14 cellular contexts compared by ENCODE assay signal in the genomic region with DNA sequence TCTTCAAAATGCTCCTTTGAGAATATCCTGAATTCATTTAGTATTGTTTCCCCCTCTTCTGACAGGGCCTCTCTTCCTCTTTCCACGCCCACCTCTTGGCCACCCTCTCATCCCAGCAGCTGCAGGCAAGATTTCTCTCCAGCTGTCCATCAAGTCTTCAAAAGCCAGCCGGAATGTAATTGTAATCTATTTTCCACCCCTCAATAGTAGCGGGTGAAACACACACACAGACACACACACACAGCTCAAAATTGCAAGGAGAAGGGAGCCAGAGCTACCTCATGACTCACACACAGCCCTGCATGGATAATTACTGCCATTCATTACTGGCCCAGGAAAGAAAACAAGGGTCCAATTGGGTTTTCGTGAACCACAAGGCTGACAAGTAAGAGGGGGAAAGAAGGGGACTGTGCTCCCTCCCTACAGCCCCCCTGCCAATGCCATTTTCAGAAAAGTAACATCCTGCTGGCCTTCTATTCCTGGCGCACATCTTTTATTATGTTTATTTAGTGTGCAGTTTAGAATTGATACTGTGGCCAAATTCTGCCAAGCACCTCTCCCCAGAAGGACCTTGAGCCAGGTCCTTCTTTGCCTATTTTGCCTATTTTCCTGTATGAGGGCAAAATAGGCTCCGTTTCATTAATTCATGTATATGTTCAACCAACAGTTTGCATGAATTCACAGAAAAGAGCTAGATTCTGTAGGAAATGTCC.
DNase-seq lines count a peak whose midpoint lies in the region; ATAC-seq and TF ChIP-seq lines count a peak whose summit lies in the region.
"Had no signal": no experiment of that assay in that cellular context is flagged by ENCODE, and none has a peak within 500 bp of the region (broad histone marks: within the 10 kb centered on the region; RNA-seq: fewer than 3 reads in every experiment).

No MANE protein-coding gene starts in this region.

- ATAC-seq in HG03175 (IDR thresholded peaks at IDR 0.05; ENCODE audit: unreplicated experiment) = no peak
- no peak for ATAC-seq in right lobe of liver
- ATAC-seq: heart right ventricle, sciatic nerve had no signal

- no peak for TF ChIP-seq CTCF in astrocyte of the spinal cord (IDR thresholded peaks at IDR 0.05; ENCODE audit: low read depth, low read length)
- no peak for TF ChIP-seq CTCF in neural cell (IDR thresholded peaks at IDR 0.05; ENCODE audit: poor library complexity, severe bottlenecking)
- TF ChIP-seq CTCF in lower leg skin (IDR thresholded peaks at IDR 0.05) = no peak
- TF ChIP-seq CTCF in right lobe of liver (IDR thresholded peaks at IDR 0.05) = no peak

- no peak for TF ChIP-seq RAD21 in neural cell (conservative IDR thresholded peaks at IDR 0.05)

- DNase-seq in EH (ENCODE audit: low read depth) (peak; percentile 6), NCI-H2081 treated with DMSO at 0.1 percent for 48 hours (lab: John Stamatoyannopoulos, UW) (peak; percentile 36), astrocyte of the spinal cord (ENCODE audit: low read depth, low spot score) (peak; percentile 32), lower leg skin (ENCODE audit: low spot score in 2 of 2) (no peak), DMS79 (lab: John Stamatoyannopoulos, UW) (no peak), right lobe of liver (no peak)
- DNase-seq: activated naive CD4-positive, alpha-beta T cell treated with anti-CD3 and anti-CD28 coated beads, Interleukin-2, amount 10 ng/mL, durations not matched to agents 7 days and 5 days; CD4-positive, CD25-positive, alpha-beta regulatory T cell; heart right ventricle; NCI-H226 had no signal

- no peaks in the 10 kb centered on the region for H3K9me2 ChIP-seq in neural cell (ENCODE audit: insufficient read depth, low read length)

- TF ChIP-seq POLR2A in lower leg skin (IDR thresholded peaks at IDR 0.05) (no peak), right lobe of liver (IDR thresholded peaks at IDR 0.05) (no peak)

- H3K27ac ChIP-seq in neural cell (ENCODE audit: low read length) (peak overlapping the region; percentile 79), right lobe of liver (no peak overlapping the region)
- H3K27ac ChIP-seq: heart right ventricle, SK-N-MC had no signal

- no peak overlapping the region for H3K4me3 ChIP-seq in astrocyte of the spinal cord (ENCODE audit: low read depth, low read length)
- H3K4me3 ChIP-seq in neural cell (ENCODE audit: low read length) = peak overlapping the region; percentile 16
- H3K4me3 ChIP-seq in lower leg skin (ENCODE audit: low read depth, poor library complexity, severe bottlenecking) = no peak overlapping the region
- no peak overlapping the region for H3K4me3 ChIP-seq in right lobe of liver
- H3K4me3 ChIP-seq: heart right ventricle, SK-N-MC had no signal

- peaks cover 0 to 8% (median 0%) of the 10 kb centered on the region in 4 donors for H3K4me1 ChIP-seq in right lobe of liver
- H3K4me1 ChIP-seq: heart right ventricle had no signal

- H3K36me3 ChIP-seq in neural cell (ENCODE audit: insufficient read depth, low read length) (no peaks in the 10 kb centered on the region), right lobe of liver (no peaks in the 10 kb centered on the region)
- H3K36me3 ChIP-seq: heart right ventricle had no signal

- no peaks in the 10 kb centered on the region for H3K9me3 ChIP-seq in neural cell (ENCODE audit: low read length)
- no peaks in the 10 kb centered on the region for H3K9me3 ChIP-seq in right lobe of liver

- no peak overlapping the region for H2AFZ ChIP-seq in neural cell (ENCODE audit: low read depth, low read length)

- WGBS in lower leg skin, 2 donors = 51 to 54% methylated on average over 6 of the region's 6 CpGs
- 64% methylated on average over 5 of the region's 6 CpGs for WGBS in right lobe of liver (ENCODE audit: insufficient coverage, low coverage, low lambda C conversion rate, missing lambda C conversion rate)

- peak; percentile 46 for TF ChIP-seq EP300 in neural cell (conservative IDR thresholded peaks at IDR 0.05; ENCODE audit: poor library complexity, severe bottlenecking)

- intact Hi-C loops in lower leg skin (cut with DNase I; ENCODE audit: low total_unique reads) = no loop called here
- intact Hi-C loops in right lobe of liver (cut with DNase I) = no loop called here

- in situ Hi-C loops in astrocyte of the spinal cord (cut with HindIII; ENCODE audit: low sequenced_read_pairs) = no loop called here

- no peaks in the 10 kb centered on the region for H3K27me3 ChIP-seq in neural cell (ENCODE audit: insufficient read depth, low read depth, low read length)
- H3K27me3 ChIP-seq in right lobe of liver = no peaks in the 10 kb centered on the region

- H3K79me2 ChIP-seq in neural cell (replicated peaks; ENCODE audit: insufficient read depth, low read length) = no peaks in the 10 kb centered on the region

- peak overlapping the region; percentile 22 for H3K4me2 ChIP-seq in neural cell (ENCODE audit: low read length)

- H4K20me1 ChIP-seq in neural cell (ENCODE audit: insufficient read depth) = no peaks in the 10 kb centered on the region

- peaks cover 17% of the 10 kb centered on the region for H3F3A ChIP-seq in neural cell (ENCODE audit: insufficient read depth, low read length, poor library complexity, severe bottlenecking)

- H3K9ac ChIP-seq in neural cell (ENCODE audit: low read length) = peak overlapping the region; percentile 42

TF ChIP-seq in neural cell, 6 proteins besides CTCF, POLR2A, EP300 and RAD21:
- TF ChIP-seq POLR2AphosphoS5 (IDR thresholded peaks at IDR 0.05) (peak; percentile 74), SMC3 (conservative IDR thresholded peaks at IDR 0.05; ENCODE audit: poor library complexity) (no peak), EZH2 (IDR thresholded peaks at IDR 0.05; ENCODE audit: borderline replicate concordance, insufficient read depth, low read length, poor library complexity, severe bottlenecking) (no peak), TAF1 (IDR thresholded peaks at IDR 0.05; ENCODE audit: low read depth) (no peak)
- TF ChIP-seq, protein P1, sequence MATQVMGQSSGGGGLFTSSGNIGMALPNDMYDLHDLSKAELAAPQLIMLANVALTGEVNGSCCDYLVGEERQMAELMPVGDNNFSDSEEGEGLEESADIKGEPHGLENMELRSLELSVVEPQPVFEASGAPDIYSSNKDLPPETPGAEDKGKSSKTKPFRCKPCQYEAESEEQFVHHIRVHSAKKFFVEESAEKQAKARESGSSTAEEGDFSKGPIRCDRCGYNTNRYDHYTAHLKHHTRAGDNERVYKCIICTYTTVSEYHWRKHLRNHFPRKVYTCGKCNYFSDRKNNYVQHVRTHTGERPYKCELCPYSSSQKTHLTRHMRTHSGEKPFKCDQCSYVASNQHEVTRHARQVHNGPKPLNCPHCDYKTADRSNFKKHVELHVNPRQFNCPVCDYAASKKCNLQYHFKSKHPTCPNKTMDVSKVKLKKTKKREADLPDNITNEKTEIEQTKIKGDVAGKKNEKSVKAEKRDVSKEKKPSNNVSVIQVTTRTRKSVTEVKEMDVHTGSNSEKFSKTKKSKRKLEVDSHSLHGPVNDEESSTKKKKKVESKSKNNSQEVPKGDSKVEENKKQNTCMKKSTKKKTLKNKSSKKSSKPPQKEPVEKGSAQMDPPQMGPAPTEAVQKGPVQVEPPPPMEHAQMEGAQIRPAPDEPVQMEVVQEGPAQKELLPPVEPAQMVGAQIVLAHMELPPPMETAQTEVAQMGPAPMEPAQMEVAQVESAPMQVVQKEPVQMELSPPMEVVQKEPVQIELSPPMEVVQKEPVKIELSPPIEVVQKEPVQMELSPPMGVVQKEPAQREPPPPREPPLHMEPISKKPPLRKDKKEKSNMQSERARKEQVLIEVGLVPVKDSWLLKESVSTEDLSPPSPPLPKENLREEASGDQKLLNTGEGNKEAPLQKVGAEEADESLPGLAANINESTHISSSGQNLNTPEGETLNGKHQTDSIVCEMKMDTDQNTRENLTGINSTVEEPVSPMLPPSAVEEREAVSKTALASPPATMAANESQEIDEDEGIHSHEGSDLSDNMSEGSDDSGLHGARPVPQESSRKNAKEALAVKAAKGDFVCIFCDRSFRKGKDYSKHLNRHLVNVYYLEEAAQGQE (IDR thresholded peaks at IDR 0.05; ENCODE audit: borderline replicate concordance) = no peak

Comparison
In these comparisons a context has a peak if more than half of its experiments do, and no peak if none do; other contexts are left out.
1. DNase-seq: peak in EH (single experiment), NCI-H2081 treated with DMSO at 0.1 percent for 48 hours (single experiment) and astrocyte of the spinal cord (single experiment); none in lower leg skin (0 of 2), DMS79 (single experiment) and right lobe of liver (0 of 3).